23 cellular contexts compared by ENCODE assay signal in the genomic region with DNA sequence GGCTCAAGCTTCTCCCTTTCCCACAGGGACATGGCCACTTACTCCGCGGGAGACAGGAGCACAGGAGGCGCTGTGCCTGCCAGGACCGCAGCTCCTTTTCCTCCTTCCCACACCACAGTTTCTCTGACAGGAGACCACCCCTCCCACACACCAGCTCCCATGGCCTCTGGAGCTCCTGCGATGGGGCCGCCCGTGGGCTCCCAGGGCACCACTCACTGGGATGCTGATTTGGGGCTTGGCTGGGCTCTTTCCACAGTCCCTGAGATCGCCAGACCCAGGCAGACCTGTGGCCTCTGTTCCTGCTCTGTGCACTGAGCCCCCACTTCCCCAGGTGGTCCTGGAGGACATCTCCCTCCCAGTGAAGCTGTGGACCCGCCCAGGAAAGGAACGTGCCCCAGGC.
DNase-seq lines count a peak whose midpoint lies in the region; ATAC-seq, FAIRE-seq and TF ChIP-seq lines count a peak whose summit lies in the region.
"Had no signal": no experiment of that assay in that cellular context is flagged by ENCODE, and none has a peak within 500 bp of the region (broad histone marks: within the 10 kb centered on the region; RNA-seq: fewer than 3 reads in every experiment).

No MANE protein-coding gene starts in this region.

- H3K4me2 ChIP-seq in H1 (ENCODE audit: insufficient read depth in 1 of 2, low read depth in 2 of 2, low read length in 2 of 2) = no peak overlapping the region
- no peak overlapping the region for H3K4me2 ChIP-seq in mesenchymal stem cell (ENCODE audit: low read length, poor library complexity, severe bottlenecking)

- no peaks in the 10 kb centered on the region for H4K20me1 ChIP-seq in H1 (replicated peaks in 1 of 2; ENCODE audit: control insufficient read depth in 1 of 2, insufficient read depth in 2 of 2, low read length in 2 of 2)
- H4K20me1 ChIP-seq: BLaER1 treated with 17β-estradiol and CSF1 and Interleukin-3, amounts not matched to agents 10 nM and 100 nM had no signal

- H3K79me2 ChIP-seq in H1 (ENCODE audit: control insufficient read depth in 1 of 2, insufficient read depth in 2 of 2, low read length in 2 of 2) = no peaks in the 10 kb centered on the region

- H2AFZ ChIP-seq in H1 (ENCODE audit: low read length) = no peak overlapping the region
- no peak overlapping the region for H2AFZ ChIP-seq in mesenchymal stem cell (ENCODE audit: low read depth, low read length)

- TF ChIP-seq EP300 in H1 (IDR thresholded peaks at IDR 0.05; ENCODE audit: borderline replicate concordance in 1 of 2, low read depth in 2 of 2, low read length in 2 of 2) = no peak

- H3K4me1 ChIP-seq in H1 (replicated peaks in 1 of 4; ENCODE audit: control insufficient read depth in 3 of 4, insufficient read depth in 4 of 4, low read length in 3 of 4) = peaks cover 0 to 3% (median 0%) of the 10 kb centered on the region in 4 experiments; a peak in 1 of 7 replicates
- no peaks in the 10 kb centered on the region for H3K4me1 ChIP-seq in mesenchymal stem cell (ENCODE audit: control insufficient read depth, insufficient read depth, low read depth, low read length)
- H3K4me1 ChIP-seq in naive thymus-derived CD4-positive, alpha-beta T cell (ENCODE audit: control insufficient read depth in 2 of 2, insufficient read depth in 2 of 2, low read length in 2 of 2) = no peaks in the 10 kb centered on the region
- H3K4me1 ChIP-seq in aorta (ENCODE audit: control insufficient read depth in 1 of 2, insufficient read depth in 2 of 2, low read length in 2 of 2) = no peaks in the 10 kb centered on the region
- H3K4me1 ChIP-seq: Caco-2 had no signal

- H3K4ac ChIP-seq in H1 (replicated peaks; ENCODE audit: insufficient read length, low read depth, low read length) (no peak overlapping the region), mesenchymal stem cell (ENCODE audit: low read depth in 1 of 2, low read length in 2 of 2) (no peak overlapping the region)

- H3K9me3 ChIP-seq in H1 (ENCODE audit: insufficient read depth in 2 of 2, low read depth in 1 of 2, low read length in 1 of 2) (no peaks in the 10 kb centered on the region), mesenchymal stem cell (ENCODE audit: control insufficient read depth, low read length) (no peaks in the 10 kb centered on the region), aorta (ENCODE audit: control insufficient read depth, low read length) (no peaks in the 10 kb centered on the region)
- H3K9me3 ChIP-seq in naive thymus-derived CD4-positive, alpha-beta T cell (ENCODE audit: control insufficient read depth in 2 of 3, low read length in 3 of 3) = no peaks in the 10 kb centered on the region
- H3K9me3 ChIP-seq: BLaER1 treated with 17β-estradiol and CSF1 and Interleukin-3, amounts not matched to agents 10 nM and 100 nM; Caco-2 had no signal

- H3K4me3 ChIP-seq in H1 (ENCODE audit: extremely low read depth in 1 of 4, insufficient read depth in 2 of 4, low read depth in 3 of 4, low read length in 4 of 4) (no peak overlapping the region), mesenchymal stem cell (ENCODE audit: insufficient read depth in 1 of 2, low read depth in 1 of 2, low read length in 2 of 2) (no peak overlapping the region), aorta (ENCODE audit: low read length in 2 of 2) (no peak overlapping the region)
- no peak overlapping the region for H3K4me3 ChIP-seq in naive thymus-derived CD4-positive, alpha-beta T cell (ENCODE audit: low read length)
- H3K4me3 ChIP-seq: BLaER1 treated with 17β-estradiol and CSF1 and Interleukin-3, amounts not matched to agents 10 nM and 100 nM had no signal

- H3K4me1 Mint-ChIP-seq in naive thymus-derived CD4-positive, alpha-beta T cell = peaks cover 0 to 5% (median 4%) of the 10 kb centered on the region in 7 donors
- H3K4me1 Mint-ChIP-seq in activated T-helper 2 cell treated with anti-CD3 and anti-CD28 coated beads, Interferon-gamma antibody, Interleukin-2, Interleukin-4, amounts not matched to agents 10 μg/mL and 5 μg/mL and 100 μg/mL, durations not matched to agents 14 hours and 24 hours and 36 hours (ENCODE audit: low read depth) = peaks cover 2% of the 10 kb centered on the region

- no peak for TF ChIP-seq RAD21 in H1 (IDR thresholded peaks at IDR 0.05 in 1 of 2, conservative IDR thresholded peaks at IDR 0.05 in 1 of 2; ENCODE audit: low read depth in 2 of 2, low read length in 2 of 2)

- H3K27ac ChIP-seq in H1 (ENCODE audit: low read depth, low read length) (no peak overlapping the region), mesenchymal stem cell (ENCODE audit: low read length, poor library complexity, severe bottlenecking) (no peak overlapping the region), aorta (ENCODE audit: low read depth in 1 of 2, low read length in 2 of 2) (no peak overlapping the region)
- H3K27ac ChIP-seq in naive thymus-derived CD4-positive, alpha-beta T cell (ENCODE audit: low read depth, low read length) = no peak overlapping the region
- H3K27ac ChIP-seq: BLaER1 treated with 17β-estradiol and CSF1 and Interleukin-3, amounts not matched to agents 10 nM and 100 nM; C4-2B had no signal

- FAIRE-seq in H1 (lab: Jason Lieb, UNC) = no peak
- FAIRE-seq: A204.1, D721Med, G401.6, GM12891, GM18507 had no signal

- no peak for DNase-seq in H1 (ENCODE audit: low read depth in 1 of 2, low spot score in 2 of 2)
- DNase-seq in mesenchymal stem cell = no peak
- DNase-seq in naive thymus-derived CD4-positive, alpha-beta T cell = no peak
- DNase-seq in aorta = no peak
- DNase-seq in AML-193 (lab: John Stamatoyannopoulos, UW) = no peak
- DNase-seq in activated T-helper 2 cell treated with anti-CD3 and anti-CD28 coated beads, Interferon-gamma antibody, Interleukin-2, Interleukin-4, amounts not matched to agents 10 μg/mL and 5 μg/mL and 100 μg/mL, durations not matched to agents 14 hours and 24 hours and 36 hours (ENCODE audit: low spot score) = no peak
- no peak for DNase-seq in NCI-H82 (lab: John Stamatoyannopoulos, UW)
- DNase-seq: 8988T; ACHN; Caco-2; Calu3; CD4-positive, alpha-beta T cell; CD8-positive, alpha-beta T cell; DMS79 treated with DMSO at 0.1 percent for 48 hours; GF-D8 had no signal

- 92% methylated on average over 9 of the region's 10 CpGs; no CpG with 5 or more reads in 1 of the 2 experiments for WGBS in H1 (ENCODE audit: extremely low coverage in 1 of 2, insufficient coverage in 1 of 2, insufficient read length in 1 of 2, insufficient replicate concordance in 2 of 2, low coverage in 1 of 2, low lambda C conversion rate in 2 of 2, missing lambda C conversion rate in 1 of 2), 2 experiments
- WGBS in mesenchymal stem cell = 85% methylated on average over 10 of the region's 10 CpGs
- 81 to 83% methylated on average over 10 of the region's 10 CpGs for WGBS in aorta, 2 donors

- CTCF ChIA-PET in H1 (lab: Charles Lee; ENCODE audit: partially characterized antibody) = no interaction called here
- CTCF ChIA-PET in naive thymus-derived CD4-positive, alpha-beta T cell (lab: Charles Lee) = no interaction called here

- ATAC-seq in naive thymus-derived CD4-positive, alpha-beta T cell = peak; percentile 18
- peak; percentile 52 for ATAC-seq in aorta (ENCODE audit: low FRiP score)
- ATAC-seq: CD8-positive, alpha-beta T cell had no signal

- no peak overlapping the region for H3K18ac ChIP-seq in H1 (ENCODE audit: extremely low read depth, low read length)
- no peak overlapping the region for H3K18ac ChIP-seq in mesenchymal stem cell (ENCODE audit: low read depth in 1 of 2, low read length in 2 of 2)

- no peak overlapping the region for H3K27ac Mint-ChIP-seq in naive thymus-derived CD4-positive, alpha-beta T cell
- no peak overlapping the region for H3K27ac Mint-ChIP-seq in activated T-helper 2 cell treated with anti-CD3 and anti-CD28 coated beads, Interferon-gamma antibody, Interleukin-2, Interleukin-4, amounts not matched to agents 10 μg/mL and 5 μg/mL and 100 μg/mL, durations not matched to agents 14 hours and 24 hours and 36 hours
- H3K27ac Mint-ChIP-seq: B cell; CD4-positive, alpha-beta T cell; CD8-positive, alpha-beta T cell had no signal

- H4K91ac ChIP-seq in H1 (replicated peaks; ENCODE audit: insufficient read length, low read length) (no peak overlapping the region), mesenchymal stem cell (ENCODE audit: low read length) (no peak overlapping the region)

- intact Hi-C loops in naive thymus-derived CD4-positive, alpha-beta T cell (cut with micrococcal nuclease) = no loop called here
- intact Hi-C loops in aorta (cut with DNase I) = no loop called here
- intact Hi-C loops in activated T-helper 2 cell treated with anti-CD3 and anti-CD28 coated beads, Interferon-gamma antibody, Interleukin-2, Interleukin-4, amounts not matched to agents 10 μg/mL and 5 μg/mL and 100 μg/mL, durations not matched to agents 14 hours and 24 hours and 36 hours (cut with micrococcal nuclease) = no loop called here

- H3K23ac ChIP-seq in H1 (ENCODE audit: insufficient read length) (no peak overlapping the region), mesenchymal stem cell (ENCODE audit: low read length in 2 of 2) (no peak overlapping the region)

- H2AK5ac ChIP-seq in H1 (ENCODE audit: low read depth, low read length) (no peak overlapping the region), mesenchymal stem cell (ENCODE audit: low read length, severe bottlenecking) (no peak overlapping the region)

- H3K36me3 Mint-ChIP-seq in naive thymus-derived CD4-positive, alpha-beta T cell = no peaks in the 10 kb centered on the region
- no peaks in the 10 kb centered on the region for H3K36me3 Mint-ChIP-seq in activated T-helper 2 cell treated with anti-CD3 and anti-CD28 coated beads, Interferon-gamma antibody, Interleukin-2, Interleukin-4, amounts not matched to agents 10 μg/mL and 5 μg/mL and 100 μg/mL, durations not matched to agents 14 hours and 24 hours and 36 hours (ENCODE audit: low read depth)
- H3K36me3 Mint-ChIP-seq: CD8-positive, alpha-beta T cell had no signal

- POLR2A ChIA-PET in H1 (lab: Charles Lee; ENCODE audit: partially characterized antibody) = no interaction called here
- POLR2A ChIA-PET in naive thymus-derived CD4-positive, alpha-beta T cell (lab: Charles Lee) = no interaction called here

- H3K79me1 ChIP-seq in H1 (ENCODE audit: low read depth, low read length) (no peaks in the 10 kb centered on the region), mesenchymal stem cell (replicated peaks; ENCODE audit: low read length, poor library complexity, severe bottlenecking) (no peaks in the 10 kb centered on the region)

- peak overlapping the region; percentile 35 for H4K8ac ChIP-seq in H1 (ENCODE audit: extremely low read depth, insufficient read depth, low read length)
- H4K8ac ChIP-seq in mesenchymal stem cell (ENCODE audit: low read length) = no peak overlapping the region

- H3K23me2 ChIP-seq in H1 (ENCODE audit: low read depth, low read length) = no peaks in the 10 kb centered on the region

- H4K5ac ChIP-seq in H1 (ENCODE audit: insufficient read length, low read depth, low read length) = no peak overlapping the region

- no peaks in the 10 kb centered on the region for H3K27me3 Mint-ChIP-seq in naive thymus-derived CD4-positive, alpha-beta T cell
- peaks cover 3% of the 10 kb centered on the region for H3K27me3 Mint-ChIP-seq in activated T-helper 2 cell treated with anti-CD3 and anti-CD28 coated beads, Interferon-gamma antibody, Interleukin-2, Interleukin-4, amounts not matched to agents 10 μg/mL and 5 μg/mL and 100 μg/mL, durations not matched to agents 14 hours and 24 hours and 36 hours (ENCODE audit: low read depth)
- H3K27me3 Mint-ChIP-seq: B cell; CD4-positive, alpha-beta T cell had no signal

- H3K9me3 Mint-ChIP-seq in naive thymus-derived CD4-positive, alpha-beta T cell = no peaks in the 10 kb centered on the region
- no peaks in the 10 kb centered on the region for H3K9me3 Mint-ChIP-seq in activated T-helper 2 cell treated with anti-CD3 and anti-CD28 coated beads, Interferon-gamma antibody, Interleukin-2, Interleukin-4, amounts not matched to agents 10 μg/mL and 5 μg/mL and 100 μg/mL, durations not matched to agents 14 hours and 24 hours and 36 hours
- H3K9me3 Mint-ChIP-seq: CD4-positive, alpha-beta T cell; CD8-positive, alpha-beta T cell had no signal

- H2BK5ac ChIP-seq in H1 (ENCODE audit: low read depth, low read length) = no peak overlapping the region
- H2BK5ac ChIP-seq in mesenchymal stem cell (ENCODE audit: low read depth, low read length, poor library complexity, severe bottlenecking) = no peak overlapping the region

- no peak overlapping the region for H3K56ac ChIP-seq in H1 (replicated peaks; ENCODE audit: insufficient read length, low read depth, low read length)

- no peaks in the 10 kb centered on the region for H3K36me3 ChIP-seq in H1 (ENCODE audit: control insufficient read depth in 2 of 4, insufficient read depth in 4 of 4, low read length in 3 of 4)
- H3K36me3 ChIP-seq in mesenchymal stem cell (ENCODE audit: control insufficient read depth in 1 of 2, insufficient read depth in 2 of 2, low read depth in 1 of 2, low read length in 2 of 2) = no peaks in the 10 kb centered on the region
- no peaks in the 10 kb centered on the region for H3K36me3 ChIP-seq in naive thymus-derived CD4-positive, alpha-beta T cell (ENCODE audit: control insufficient read depth in 2 of 3, insufficient read depth in 3 of 3, low read length in 3 of 3)
- no peaks in the 10 kb centered on the region for H3K36me3 ChIP-seq in aorta (ENCODE audit: control insufficient read depth in 1 of 2, insufficient read depth in 2 of 2, low read length in 1 of 2)
- H3K36me3 ChIP-seq: BLaER1 treated with 17β-estradiol and CSF1 and Interleukin-3, amounts not matched to agents 10 nM and 100 nM had no signal

- TF ChIP-seq CTCF in H1 (IDR thresholded peaks at IDR 0.05; ENCODE audit: control extremely low read depth in 1 of 3, insufficient read depth in 1 of 3, low read depth in 1 of 3, low read length in 3 of 3) = no peak

- no peaks in the 10 kb centered on the region; a peak in 2 of 7 replicates for H3K27me3 ChIP-seq in H1 (replicated peaks in 1 of 4; ENCODE audit: control insufficient read depth in 3 of 4, extremely low read depth in 1 of 4, insufficient read depth in 3 of 4, low read length in 3 of 4)
- H3K27me3 ChIP-seq in mesenchymal stem cell (ENCODE audit: control insufficient read depth in 1 of 2, insufficient read depth in 1 of 2, low read length in 2 of 2) = no peaks in the 10 kb centered on the region
- H3K27me3 ChIP-seq in naive thymus-derived CD4-positive, alpha-beta T cell (ENCODE audit: control insufficient read depth in 2 of 2, insufficient read depth in 2 of 2, low read length in 2 of 2) = no peaks in the 10 kb centered on the region
- H3K27me3 ChIP-seq in aorta (ENCODE audit: control insufficient read depth in 1 of 2, insufficient read depth in 2 of 2, low read length in 1 of 2) = no peaks in the 10 kb centered on the region

- no peak overlapping the region for H3K14ac ChIP-seq in H1 (ENCODE audit: insufficient read length)
- no peak overlapping the region for H3K14ac ChIP-seq in mesenchymal stem cell (ENCODE audit: low read length in 2 of 2)

- H2BK12ac ChIP-seq in H1 (ENCODE audit: low read depth, low read length) (no peak overlapping the region), mesenchymal stem cell (ENCODE audit: low read length in 2 of 2) (no peak overlapping the region)

- H3K9ac ChIP-seq in H1 (replicated peaks in 1 of 4; ENCODE audit: extremely low read depth in 1 of 4, low read depth in 3 of 4, low read length in 3 of 4) (no peak overlapping the region), mesenchymal stem cell (ENCODE audit: low read length) (no peak overlapping the region)
- H3K9ac ChIP-seq: BLaER1 treated with 17β-estradiol and CSF1 and Interleukin-3, amounts not matched to agents 10 nM and 100 nM had no signal

- H3K4me3 Mint-ChIP-seq in naive thymus-derived CD4-positive, alpha-beta T cell = no peak overlapping the region
- H3K4me3 Mint-ChIP-seq in activated T-helper 2 cell treated with anti-CD3 and anti-CD28 coated beads, Interferon-gamma antibody, Interleukin-2, Interleukin-4, amounts not matched to agents 10 μg/mL and 5 μg/mL and 100 μg/mL, durations not matched to agents 14 hours and 24 hours and 36 hours (ENCODE audit: low read depth) = no peak overlapping the region
- H3K4me3 Mint-ChIP-seq: B cell; CD4-positive, alpha-beta T cell; CD8-positive, alpha-beta T cell had no signal

- H2BK15ac ChIP-seq in H1 (ENCODE audit: low read length) = no peak overlapping the region
- H2BK15ac ChIP-seq in mesenchymal stem cell (ENCODE audit: low read depth, poor library complexity, severe bottlenecking) = peak overlapping the region; percentile 23

- no peak for TF ChIP-seq POLR2A in H1 (IDR thresholded peaks at IDR 0.05; ENCODE audit: control extremely low read depth in 1 of 2, low read depth in 2 of 2, low read length in 2 of 2)

- H2BK120ac ChIP-seq in H1 (replicated peaks; ENCODE audit: low read depth, low read length) (no peak overlapping the region), mesenchymal stem cell (ENCODE audit: low read depth, low read length) (no peak overlapping the region)

- no peak overlapping the region for H2BK20ac ChIP-seq in H1 (ENCODE audit: low read length)
